15 cellular contexts compared by ENCODE assay signal in genomic region chr20:34710861-34711574, GRCh38. TPM values are rescaled to one million over a fixed set of nuclear protein-coding genes. Genes with fewer than 3 reads are reported as not detected.
DNase-seq lines count a peak whose midpoint lies in the region; ATAC-seq, FAIRE-seq and TF ChIP-seq lines count a peak whose summit lies in the region.
"Had no signal": no experiment of that assay in that cellular context is flagged by ENCODE, and none has a peak within 500 bp of the region (broad histone marks: within the 10 kb centered on the region; RNA-seq: fewer than 3 reads in every experiment).

No MANE protein-coding gene starts in this region.

- peaks cover 48% of the 10 kb centered on the region for H3K36me3 ChIP-seq in BLaER1
- H3K36me3 ChIP-seq in GM23248 (ENCODE audit: low read depth) = no peaks in the 10 kb centered on the region
- H3K36me3 ChIP-seq in small intestine (ENCODE audit: control insufficient read depth in 2 of 2, insufficient read depth in 2 of 2, low read length in 2 of 2) = peaks cover 0 to 3% of the 10 kb centered on the region in 2 donors

- no peaks in the 10 kb centered on the region for H3K9me3 Mint-ChIP-seq in activated CD8-positive, alpha-beta T cell treated with anti-CD3 and anti-CD28 coated beads for 36 hours
- H3K9me3 Mint-ChIP-seq in mesothelial cell of epicardium = no peaks in the 10 kb centered on the region

- no peaks in the 10 kb centered on the region for H3K27me3 Mint-ChIP-seq in activated CD8-positive, alpha-beta T cell treated with anti-CD3 and anti-CD28 coated beads for 36 hours
- H3K27me3 Mint-ChIP-seq in mesothelial cell of epicardium (ENCODE audit: low read depth) = peaks cover 14% of the 10 kb centered on the region

- peaks cover 26% of the 10 kb centered on the region for H3K4me1 Mint-ChIP-seq in activated CD8-positive, alpha-beta T cell treated with anti-CD3 and anti-CD28 coated beads for 36 hours (ENCODE audit: low read depth)
- H3K4me1 Mint-ChIP-seq in mesothelial cell of epicardium = peaks cover 18% of the 10 kb centered on the region

- no peak overlapping the region for H2AFZ ChIP-seq in GM23248

- no peaks in the 10 kb centered on the region for H3K9me2 ChIP-seq in GM23248 (ENCODE audit: insufficient read depth)

- no peak for FAIRE-seq in small intestine (lab: Jason Lieb, UNC)

- H3K4me3 Mint-ChIP-seq in activated CD8-positive, alpha-beta T cell treated with anti-CD3 and anti-CD28 coated beads for 36 hours = peak overlapping the region; percentile 75
- H3K4me3 Mint-ChIP-seq in mesothelial cell of epicardium = peak overlapping the region; percentile 63

- no peaks in the 10 kb centered on the region for H3K9me3 ChIP-seq in BLaER1
- H3K9me3 ChIP-seq in GM23248 (ENCODE audit: low read depth) = no peaks in the 10 kb centered on the region
- H3K9me3 ChIP-seq in small intestine (ENCODE audit: control insufficient read depth, low read depth) = no peaks in the 10 kb centered on the region
- H3K9me3 ChIP-seq: body of pancreas, upper lobe of left lung had no signal

- DNase-seq in GM23248 (no peak), mesothelial cell of epicardium (ENCODE audit: low spot score in 2 of 2, unreplicated experiment in 2 of 2) (no peak), NCI-H1092 (lab: John Stamatoyannopoulos, UW) (no peak), small intestine (no peak), NCI-H1417 (lab: John Stamatoyannopoulos, UW) (no peak), mesenteric fat pad (ENCODE audit: low spot score) (no peak)
- no peak for DNase-seq in activated CD8-positive, alpha-beta T cell treated with anti-CD3 and anti-CD28 coated beads for 36 hours
- DNase-seq: body of pancreas; foreskin melanocyte; mesenchymal stem cell; NCI-H524; stimulated activated CD4-positive, alpha-beta T cell treated with anti-CD3 and anti-CD28 coated beads, Interleukin-2, amount 100 ng/mL, for 24 hours; upper lobe of left lung had no signal

- CTCF ChIA-PET in activated CD8-positive, alpha-beta T cell treated with anti-CD3 and anti-CD28 coated beads for 36 hours (lab: Charles Lee) = interaction anchor here (0.7 to 6.8 kb wide), 4 partner anchors 37 to 398 kb away, joined by 3 to 56 read pairs (median 4); no protein-coding TSS in a partner anchor

- H3K79me2 ChIP-seq in GM23248 (ENCODE audit: insufficient read depth) = no peaks in the 10 kb centered on the region

- in situ Hi-C loops in GM23248 (cut with MboI) = loop anchor here (25.0 kb wide), 1 partner anchor 399 kb away; the partner anchor contains the start of gene AHCY

- H3K4me2 ChIP-seq in BLaER1 (peak overlapping the region; percentile 97), GM23248 (ENCODE audit: unreplicated experiment) (no peak overlapping the region)

- H3K4me3 ChIP-seq in BLaER1 (peak overlapping the region; percentile 77; the same call in 1 of the 2 replicates), GM23248 (no peak overlapping the region), small intestine (ENCODE audit: low read depth in 1 of 2, low read length in 2 of 2) (no peak overlapping the region)
- H3K4me3 ChIP-seq: body of pancreas had no signal

- POLR2A ChIA-PET in activated CD8-positive, alpha-beta T cell treated with anti-CD3 and anti-CD28 coated beads for 36 hours (lab: Charles Lee) = interaction anchor here (0.7 to 1.5 kb wide), 3 partner anchors 65 to 567 kb away, joined by 3 to 5 read pairs (median 4); partner anchors contain the start of genes DYNLRB1 and MMP24OS

- H3K27ac Mint-ChIP-seq in activated CD8-positive, alpha-beta T cell treated with anti-CD3 and anti-CD28 coated beads for 36 hours = no peak overlapping the region
- no peak overlapping the region for H3K27ac Mint-ChIP-seq in mesothelial cell of epicardium

- peaks cover 53% of the 10 kb centered on the region for H3F3A ChIP-seq in GM23248 (ENCODE audit: insufficient read depth)

- H3K4me1 ChIP-seq in BLaER1 (peaks cover 38% of the 10 kb centered on the region), GM23248 (ENCODE audit: insufficient read depth) (peaks cover 31% of the 10 kb centered on the region), small intestine (ENCODE audit: control insufficient read depth in 2 of 2, insufficient read depth in 1 of 2, low read depth in 1 of 2, low read length in 1 of 2) (peaks cover 6% of the 10 kb centered on the region in 2 donors)

- 93 to 94% methylated on average over 9 of the region's 9 CpGs for WGBS in GM23248 (ENCODE audit: low coverage in 1 of 2, low lambda C conversion rate in 2 of 2, missing lambda C conversion rate in 2 of 2), 2 experiments
- WGBS in small intestine, 3 donors = 88 to 92% (median 91%) methylated on average over 9 of the region's 9 CpGs

- no peak overlapping the region for H3K9ac ChIP-seq in BLaER1
- H3K9ac ChIP-seq in GM23248 = peak overlapping the region; percentile 90; the same call in 1 of the 2 replicates

- TF ChIP-seq CTCF in activated CD8-positive, alpha-beta T cell treated with anti-CD3 and anti-CD28 coated beads for 36 hours (IDR thresholded peaks at IDR 0.05) = no peak
- TF ChIP-seq CTCF in mesothelial cell of epicardium (IDR thresholded peaks at IDR 0.05; ENCODE audit: unreplicated experiment) = no peak

- no peak for ATAC-seq in activated CD8-positive, alpha-beta T cell treated with anti-CD3 and anti-CD28 coated beads for 36 hours
- ATAC-seq: activated CD4-positive, CD25-positive, alpha-beta regulatory T cell treated with anti-CD3 and anti-CD28 coated beads, Interleukin-2, amount 50 U/mL, for 24 hours had no signal

- intact Hi-C loops in activated CD8-positive, alpha-beta T cell treated with anti-CD3 and anti-CD28 coated beads for 36 hours (cut with micrococcal nuclease) = no loop called here

- H3K36me3 Mint-ChIP-seq in activated CD8-positive, alpha-beta T cell treated with anti-CD3 and anti-CD28 coated beads for 36 hours (ENCODE audit: low read depth) = peaks cover 19% of the 10 kb centered on the region
- peaks cover 13% of the 10 kb centered on the region for H3K36me3 Mint-ChIP-seq in mesothelial cell of epicardium

- H3K27me3 ChIP-seq in BLaER1 (peaks cover 10% of the 10 kb centered on the region), GM23248 (replicated peaks; ENCODE audit: insufficient read depth) (no peaks in the 10 kb centered on the region), small intestine (ENCODE audit: control insufficient read depth in 2 of 2, insufficient read depth in 2 of 2, low read length in 2 of 2) (no peaks in the 10 kb centered on the region)
- H3K27me3 ChIP-seq: body of pancreas had no signal

- H3K27ac ChIP-seq in BLaER1 (no peak overlapping the region), GM23248 (no peak overlapping the region), small intestine (ENCODE audit: low read depth in 1 of 2, low read length in 1 of 2) (no peak overlapping the region)

- H4K20me1 ChIP-seq in BLaER1 (peaks cover 37% of the 10 kb centered on the region), GM23248 (ENCODE audit: insufficient read depth) (no peaks in the 10 kb centered on the region)

RNA-seq across cellular contexts. Expression of gene TP53INP2, which starts 6.9 kb away (rescaled TPM):
- total RNA-seq in GM23248 (2014; rRNA removed; shearing (Covaris generic)) = 2.4 and 3.9 TPM in 2 replicates
- polyA plus RNA-seq in GM23248 (2016; fragmentation: Nextera tagmentation; extraction: Ambion mirVana) (4.4 and 4.9 TPM in 2 replicates), small intestine (10 to 100 TPM; 10.2 to 30.6 (median 29.5) TPM)
- total RNA-seq in activated CD8-positive, alpha-beta T cell treated with anti-CD3 and anti-CD28 coated beads for 36 hours = 1 to 10 TPM; 4.0 to 4.6 TPM
- total RNA-seq in mesothelial cell of epicardium (11.8 to 13.1 TPM (median 12.0 TPM) in 3 replicates), mesenteric fat pad (16.8 TPM)

RNA-seq across cellular contexts. Expression of gene PIGU, which starts 34.1 kb away (rescaled TPM):
- 12.5 and 21.6 TPM in 2 replicates for total RNA-seq in GM23248 (2014; rRNA removed; shearing (Covaris generic))
- polyA plus RNA-seq in GM23248 (2016; fragmentation: Nextera tagmentation; extraction: Ambion mirVana) = 19.7 and 21.2 TPM in 2 replicates
- total RNA-seq in activated CD8-positive, alpha-beta T cell treated with anti-CD3 and anti-CD28 coated beads for 36 hours = 10 to 100 TPM; 19.4 to 20.9 TPM
- 31.7 to 34.1 TPM (median 32.6 TPM) in 3 replicates for total RNA-seq in mesothelial cell of epicardium
- 10 to 100 TPM in 1 of 3 donors, 1 to 10 TPM in 2; 4.9 to 34.3 (median 6.0) TPM for polyA plus RNA-seq in small intestine
- total RNA-seq in mesenteric fat pad = 11.7 TPM
